Comparison of ENCODE assay signal across 8 cellular contexts in genomic region chr15:91853501-91853967, GRCh38. TPM values are rescaled to one million over a fixed set of nuclear protein-coding genes. Genes with fewer than 3 reads are reported as not detected.
DNase-seq lines count a peak whose midpoint lies in the region; ATAC-seq and TF ChIP-seq lines count a peak whose summit lies in the region.

Gene SLCO3A1, plus strand, starts transcription at chr15:91853708.

- peaks cover 6% of the 10 kb centered on the region for H4K20me1 ChIP-seq in osteoblast (ENCODE audit: insufficient read depth, low read length)

- no peaks in the 10 kb centered on the region for H3K27me3 ChIP-seq in osteoblast (ENCODE audit: insufficient read depth, low read length)
- no peaks in the 10 kb centered on the region for H3K27me3 ChIP-seq in tibial nerve

- H3K27ac Mint-ChIP-seq in glutamatergic neuron (ENCODE audit: unreplicated experiment) = peak within 1 kb of the TSS; percentile 88

- no peaks in the 10 kb centered on the region for H3K36me3 Mint-ChIP-seq in glutamatergic neuron (ENCODE audit: unreplicated experiment)

- H3K27me3 Mint-ChIP-seq in glutamatergic neuron (ENCODE audit: unreplicated experiment) = peaks cover 14% of the 10 kb centered on the region

- peaks cover 33% of the 10 kb centered on the region for H3K4me1 Mint-ChIP-seq in glutamatergic neuron (ENCODE audit: low read depth, unreplicated experiment)

- peaks cover 5% of the 10 kb centered on the region for H3K79me2 ChIP-seq in osteoblast (ENCODE audit: insufficient read depth, low read length)

- no peak for TF ChIP-seq EP300 in tibial nerve (IDR thresholded peaks at IDR 0.05)

- H3K4me1 ChIP-seq in osteoblast (ENCODE audit: insufficient read depth, low read length) = peaks cover 13% of the 10 kb centered on the region
- peaks cover 0 to 48% (median 20%) of the 10 kb centered on the region in 4 donors for H3K4me1 ChIP-seq in tibial nerve

- peak within 1 kb of the TSS; percentile 87 for H3K4me3 Mint-ChIP-seq in glutamatergic neuron (ENCODE audit: unreplicated experiment)

- H2AFZ ChIP-seq in osteoblast (ENCODE audit: low read length) = peak within 1 kb of the TSS; percentile 87

- no peaks in the 10 kb centered on the region for H3K36me3 ChIP-seq in osteoblast (ENCODE audit: insufficient read depth, low read length)
- H3K36me3 ChIP-seq in tibial nerve = peaks cover 0 to 2% (median 0%) of the 10 kb centered on the region in 3 donors

- TF ChIP-seq CTCF in AG09319 (IDR thresholded peaks at IDR 0.05; ENCODE audit: low read depth, low read length) (no peak), glutamatergic neuron (IDR thresholded peaks at IDR 0.05; ENCODE audit: partially characterized antibody, unreplicated experiment) (no peak), osteoblast (IDR thresholded peaks at IDR 0.05; ENCODE audit: extremely low read depth, low read depth, low read length) (no peak), tibial nerve (IDR thresholded peaks at IDR 0.05) (peak in 2 of 5 experiments; percentile 29 to 49)

- H3K9me3 ChIP-seq in osteoblast (ENCODE audit: low read depth, low read length) (no peaks in the 10 kb centered on the region), tibial nerve (no peaks in the 10 kb centered on the region)

- 1 to 2% methylated on average over 38 to 47 of the region's 70 CpGs for WGBS in tibial nerve, 2 donors

- peak; percentile 17 for ATAC-seq in HG03432 (IDR thresholded peaks at IDR 0.05; ENCODE audit: unreplicated experiment)

- peak; percentile 25 for DNase-seq in AG09319 (ENCODE audit: extremely low read depth, low read depth)
- peak; percentile 22 for DNase-seq in GM19238 (ENCODE audit: insufficient read length, low spot score)
- peak; percentile 73 for DNase-seq in RPMI7951 (ENCODE audit: low read depth)
- peak; percentile 75 for DNase-seq in activated naive CD4-positive, alpha-beta T cell treated with Interleukin-2 at 50 U/mL for 16 hours
- peak; percentile 83 for DNase-seq in glutamatergic neuron
- peak; percentile 97 for DNase-seq in osteoblast (ENCODE audit: insufficient read length, low spot score, missing footprints)
- peak; percentile 44 to 47 for DNase-seq in tibial nerve (ENCODE audit: low spot score in 2 of 2)

- H3K9me3 Mint-ChIP-seq in glutamatergic neuron (ENCODE audit: unreplicated experiment) = peaks cover 7% of the 10 kb centered on the region

- TF ChIP-seq POLR2A in tibial nerve (IDR thresholded peaks at IDR 0.05) = peak; percentile 9 to 37

- peak within 1 kb of the TSS; percentile 87 for H3K4me2 ChIP-seq in osteoblast (ENCODE audit: insufficient read depth, low read length)

- H3K27ac ChIP-seq in osteoblast (ENCODE audit: low read depth, low read length) (peak within 1 kb of the TSS; percentile 69), tibial nerve (peak within 1 kb of the TSS; percentile 82 to 96 (median 91))

- peak within 1 kb of the TSS; percentile 83 for H3K4me3 ChIP-seq in osteoblast (ENCODE audit: insufficient read depth, low read length)
- H3K4me3 ChIP-seq in tibial nerve = peak within 1 kb of the TSS; percentile 48 to 83 (median 68)

RNA-seq across cellular contexts. Expression of gene SLCO3A1, which starts in this region (rescaled TPM):
- total RNA-seq in RPMI7951 (2014; rRNA removed; shearing (Covaris generic)) = 1.7 and 1.9 TPM in 2 replicates
- total RNA-seq in glutamatergic neuron (ENCODE audit: unreplicated experiment) = 27.9 TPM
- total RNA-seq in osteoblast = 5.3 and 5.4 TPM in 2 replicates
- 10 to 100 TPM; 13.8 to 20.2 (median 14.3) TPM for total RNA-seq in tibial nerve

Comparison
In these comparisons a context has a peak if more than half of its experiments do, and no peak if none do; other contexts are left out.
1. Peak in every context shown above with its lines: DNase-seq, ATAC-seq, H3K4me3 ChIP-seq and H3K27ac ChIP-seq.
2. DNase-seq: peak in every context shown above with its lines; median percentile 97 in osteoblast; 83 in glutamatergic neuron; 75 in activated naive CD4-positive, alpha-beta T cell treated with Interleukin-2 at 50 U/mL for 16 hours; 73 in RPMI7951; 46 in tibial nerve; 25 in AG09319; 22 in GM19238.